ENCODE assay signal across 2 cellular contexts in the genomic region with DNA sequence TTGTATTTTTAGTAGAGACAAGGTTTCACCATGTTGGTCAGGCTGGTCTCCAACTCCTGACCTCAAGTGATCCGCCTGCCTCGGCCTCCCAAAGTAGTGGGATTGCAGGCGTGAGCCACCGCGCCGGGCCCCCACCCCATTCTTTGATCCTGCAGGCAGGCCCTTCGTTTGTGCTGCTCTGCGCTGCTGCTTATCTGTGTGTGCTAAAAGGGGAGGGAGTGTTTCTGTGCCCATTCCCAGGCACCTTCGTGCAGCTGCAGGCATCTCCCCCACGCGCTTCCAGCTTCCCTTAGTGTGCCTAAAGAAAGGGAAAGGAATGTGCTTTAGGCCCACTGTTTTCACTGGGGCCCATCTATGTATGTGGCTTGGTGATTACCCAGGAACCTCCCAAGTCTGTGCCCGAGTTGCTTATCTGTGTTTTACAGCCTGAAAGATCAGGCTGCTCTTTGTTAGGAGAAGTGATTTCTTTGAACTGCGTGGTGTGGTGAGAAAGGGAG.
TF ChIP-seq lines count a peak whose summit lies in the region.

No MANE protein-coding gene starts in this region.

TF ChIP-seq in SK-N-SH, 30 proteins besides CTCF, POLR2A, EP300 and RAD21:
- TF ChIP-seq, protein P1, sequence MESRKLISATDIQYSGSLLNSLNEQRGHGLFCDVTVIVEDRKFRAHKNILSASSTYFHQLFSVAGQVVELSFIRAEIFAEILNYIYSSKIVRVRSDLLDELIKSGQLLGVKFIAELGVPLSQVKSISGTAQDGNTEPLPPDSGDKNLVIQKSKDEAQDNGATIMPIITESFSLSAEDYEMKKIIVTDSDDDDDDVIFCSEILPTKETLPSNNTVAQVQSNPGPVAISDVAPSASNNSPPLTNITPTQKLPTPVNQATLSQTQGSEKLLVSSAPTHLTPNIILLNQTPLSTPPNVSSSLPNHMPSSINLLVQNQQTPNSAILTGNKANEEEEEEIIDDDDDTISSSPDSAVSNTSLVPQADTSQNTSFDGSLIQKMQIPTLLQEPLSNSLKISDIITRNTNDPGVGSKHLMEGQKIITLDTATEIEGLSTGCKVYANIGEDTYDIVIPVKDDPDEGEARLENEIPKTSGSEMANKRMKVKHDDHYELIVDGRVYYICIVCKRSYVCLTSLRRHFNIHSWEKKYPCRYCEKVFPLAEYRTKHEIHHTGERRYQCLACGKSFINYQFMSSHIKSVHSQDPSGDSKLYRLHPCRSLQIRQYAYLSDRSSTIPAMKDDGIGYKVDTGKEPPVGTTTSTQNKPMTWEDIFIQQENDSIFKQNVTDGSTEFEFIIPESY (IDR thresholded peaks at IDR 0.05; ENCODE audit: borderline replicate concordance, low read depth) = no peak
- TF ChIP-seq ELF1 (IDR thresholded peaks at IDR 0.05) (no peak), RXRA (IDR thresholded peaks at IDR 0.05; ENCODE audit: borderline replicate concordance, low read depth) (no peak)
- TF ChIP-seq, protein P2, sequence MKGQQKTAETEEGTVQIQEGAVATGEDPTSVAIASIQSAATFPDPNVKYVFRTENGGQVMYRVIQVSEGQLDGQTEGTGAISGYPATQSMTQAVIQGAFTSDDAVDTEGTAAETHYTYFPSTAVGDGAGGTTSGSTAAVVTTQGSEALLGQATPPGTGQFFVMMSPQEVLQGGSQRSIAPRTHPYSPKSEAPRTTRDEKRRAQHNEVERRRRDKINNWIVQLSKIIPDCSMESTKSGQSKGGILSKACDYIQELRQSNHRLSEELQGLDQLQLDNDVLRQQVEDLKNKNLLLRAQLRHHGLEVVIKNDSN (IDR thresholded peaks at IDR 0.05; ENCODE audit: borderline replicate concordance, low read depth) = no peak

TF ChIP-seq in SK-N-SH treated with all-trans-retinoic acid at 6 μM for 48 hours, 23 proteins besides CTCF, POLR2A, EP300 and RAD21 (continued from another document):
- TF ChIP-seq, protein P3, sequence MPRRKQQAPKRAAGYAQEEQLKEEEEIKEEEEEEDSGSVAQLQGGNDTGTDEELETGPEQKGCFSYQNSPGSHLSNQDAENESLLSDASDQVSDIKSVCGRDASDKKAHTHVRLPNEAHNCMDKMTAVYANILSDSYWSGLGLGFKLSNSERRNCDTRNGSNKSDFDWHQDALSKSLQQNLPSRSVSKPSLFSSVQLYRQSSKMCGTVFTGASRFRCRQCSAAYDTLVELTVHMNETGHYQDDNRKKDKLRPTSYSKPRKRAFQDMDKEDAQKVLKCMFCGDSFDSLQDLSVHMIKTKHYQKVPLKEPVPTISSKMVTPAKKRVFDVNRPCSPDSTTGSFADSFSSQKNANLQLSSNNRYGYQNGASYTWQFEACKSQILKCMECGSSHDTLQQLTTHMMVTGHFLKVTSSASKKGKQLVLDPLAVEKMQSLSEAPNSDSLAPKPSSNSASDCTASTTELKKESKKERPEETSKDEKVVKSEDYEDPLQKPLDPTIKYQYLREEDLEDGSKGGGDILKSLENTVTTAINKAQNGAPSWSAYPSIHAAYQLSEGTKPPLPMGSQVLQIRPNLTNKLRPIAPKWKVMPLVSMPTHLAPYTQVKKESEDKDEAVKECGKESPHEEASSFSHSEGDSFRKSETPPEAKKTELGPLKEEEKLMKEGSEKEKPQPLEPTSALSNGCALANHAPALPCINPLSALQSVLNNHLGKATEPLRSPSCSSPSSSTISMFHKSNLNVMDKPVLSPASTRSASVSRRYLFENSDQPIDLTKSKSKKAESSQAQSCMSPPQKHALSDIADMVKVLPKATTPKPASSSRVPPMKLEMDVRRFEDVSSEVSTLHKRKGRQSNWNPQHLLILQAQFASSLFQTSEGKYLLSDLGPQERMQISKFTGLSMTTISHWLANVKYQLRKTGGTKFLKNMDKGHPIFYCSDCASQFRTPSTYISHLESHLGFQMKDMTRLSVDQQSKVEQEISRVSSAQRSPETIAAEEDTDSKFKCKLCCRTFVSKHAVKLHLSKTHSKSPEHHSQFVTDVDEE (CRISPR knock-in tag; IDR thresholded peaks at IDR 0.05) = no peak
- TF ChIP-seq, protein P4, sequence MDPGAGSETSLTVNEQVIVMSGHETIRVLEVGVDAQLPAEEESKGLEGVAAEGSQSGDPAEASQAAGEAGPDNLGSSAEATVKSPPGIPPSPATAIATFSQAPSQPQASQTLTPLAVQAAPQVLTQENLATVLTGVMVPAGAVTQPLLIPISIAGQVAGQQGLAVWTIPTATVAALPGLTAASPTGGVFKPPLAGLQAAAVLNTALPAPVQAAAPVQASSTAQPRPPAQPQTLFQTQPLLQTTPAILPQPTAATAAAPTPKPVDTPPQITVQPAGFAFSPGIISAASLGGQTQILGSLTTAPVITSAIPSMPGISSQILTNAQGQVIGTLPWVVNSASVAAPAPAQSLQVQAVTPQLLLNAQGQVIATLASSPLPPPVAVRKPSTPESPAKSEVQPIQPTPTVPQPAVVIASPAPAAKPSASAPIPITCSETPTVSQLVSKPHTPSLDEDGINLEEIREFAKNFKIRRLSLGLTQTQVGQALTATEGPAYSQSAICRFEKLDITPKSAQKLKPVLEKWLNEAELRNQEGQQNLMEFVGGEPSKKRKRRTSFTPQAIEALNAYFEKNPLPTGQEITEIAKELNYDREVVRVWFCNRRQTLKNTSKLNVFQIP (CRISPR knock-in tag; IDR thresholded peaks at IDR 0.05; ENCODE audit: borderline replicate concordance, low read depth) = no peak
